Comparison of ENCODE assay signal across 19 cellular contexts in the genomic region with DNA sequence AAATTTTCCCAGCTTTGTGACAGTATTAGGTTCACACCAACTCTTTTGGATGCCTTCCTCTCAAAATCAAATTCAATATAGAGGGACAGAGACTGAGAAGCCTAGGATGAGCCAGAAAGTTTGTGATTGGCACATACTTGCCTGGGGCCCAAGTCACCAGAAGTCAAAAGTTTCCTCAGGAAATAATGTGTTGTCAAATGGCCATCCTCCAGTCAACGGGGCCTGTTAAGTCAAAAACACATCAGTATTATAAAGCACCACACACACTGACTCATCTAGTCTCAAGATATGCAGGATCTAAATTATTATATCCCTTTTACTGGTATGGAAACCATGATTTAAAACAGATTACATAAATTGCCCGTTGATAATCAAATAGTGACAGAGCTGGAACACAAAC.
A peak's percentile ranks its signal among the peaks of the same experiment; 100 is the strongest.
DNase-seq lines count a peak whose midpoint lies in the region; ATAC-seq and TF ChIP-seq lines count a peak whose summit lies in the region.
"Had no signal": no experiment of that assay in that cellular context is flagged by ENCODE, and none has a peak within 500 bp of the region (broad histone marks: within the 10 kb centered on the region; RNA-seq: fewer than 3 reads in every experiment).

No MANE protein-coding gene starts in this region.

- no peak overlapping the region for H3K27ac Mint-ChIP-seq in endothelial cell (ENCODE audit: unreplicated experiment)
- H3K27ac Mint-ChIP-seq: CD14-positive monocyte had no signal

- DNase-seq in AG08395 (ENCODE audit: low spot score), result peak; percentile 6
- peak; percentile 46 for DNase-seq in M059J (ENCODE audit: low read depth)
- DNase-seq in dermis blood vessel endothelial cell, result peak; percentile 52
- peak; percentile 32 to 40 for DNase-seq in foreskin fibroblast
- DNase-seq in middle frontal gyrus (ENCODE audit: extremely low spot score, low spot score), result no peak
- no peak for DNase-seq in endothelial cell (ENCODE audit: low spot score)
- DNase-seq: DND-41, GDM1, H7, MV-4-11, NCI-H1417 treated with DMSO at 0.1 percent for 48 hours, NCI-H187 treated with DMSO at 0.1 percent for 48 hours, NCI-H345, NCI-H524 treated with DMSO at 0.1 percent for 48 hours, PC-9, SJCRH30 had no signal

- no peak overlapping the region for H3K4me3 Mint-ChIP-seq in endothelial cell (ENCODE audit: unreplicated experiment)
- H3K4me3 Mint-ChIP-seq: CD14-positive monocyte had no signal

- peaks cover 14% of the 10 kb centered on the region for H3K9me3 Mint-ChIP-seq in endothelial cell (ENCODE audit: unreplicated experiment)

- no peaks in the 10 kb centered on the region for H3K27me3 Mint-ChIP-seq in endothelial cell (ENCODE audit: unreplicated experiment)

- no peak overlapping the region for H3K4me3 ChIP-seq in foreskin fibroblast (ENCODE audit: low read depth in 1 of 2, low read length in 2 of 2)
- H3K4me3 ChIP-seq: PC-9, SJCRH30 had no signal

- no peaks in the 10 kb centered on the region for H3K4me1 Mint-ChIP-seq in endothelial cell (ENCODE audit: unreplicated experiment)
- H3K4me1 Mint-ChIP-seq: CD14-positive monocyte had no signal

- H3K36me3 Mint-ChIP-seq in endothelial cell (ENCODE audit: low read depth, unreplicated experiment), result peaks cover 24% of the 10 kb centered on the region

- ATAC-seq in HG03159 (IDR thresholded peaks at IDR 0.05; ENCODE audit: unreplicated experiment) (no peak), HG02610 (IDR thresholded peaks at IDR 0.05; ENCODE audit: unreplicated experiment) (no peak)

- TF ChIP-seq CTCF in foreskin fibroblast (IDR thresholded peaks at IDR 0.05; ENCODE audit: low read depth, low read length) (no peak), endothelial cell (IDR thresholded peaks at IDR 0.05; ENCODE audit: unreplicated experiment) (no peak)

Comparison
In these comparisons a context has a peak if more than half of its experiments do, and no peak if none do; other contexts are left out.
1. DNase-seq: peak in AG08395 (single experiment), M059J (single experiment), dermis blood vessel endothelial cell (single experiment) and foreskin fibroblast (2 of 2); none in middle frontal gyrus (single experiment) and endothelial cell (single experiment).